10 cellular contexts compared by ENCODE assay signal in genomic region chr3:62529230-62529629, GRCh38.
DNase-seq lines count a peak whose midpoint lies in the region; ATAC-seq, FAIRE-seq and TF ChIP-seq lines count a peak whose summit lies in the region.
"Had no signal": no experiment of that assay in that cellular context is flagged by ENCODE, and none has a peak within 500 bp of the region (broad histone marks: within the 10 kb centered on the region; RNA-seq: fewer than 3 reads in every experiment).

No MANE protein-coding gene starts in this region.

- no peak overlapping the region for H3K27ac ChIP-seq in mammary epithelial cell (ENCODE audit: insufficient read depth, low read depth, low read length)

- ATAC-seq in GM21737 (IDR thresholded peaks at IDR 0.05; ENCODE audit: unreplicated experiment) (no peak), HG03469 (IDR thresholded peaks at IDR 0.05; ENCODE audit: unreplicated experiment) (no peak)

- H2AFZ ChIP-seq in mammary epithelial cell (ENCODE audit: low read depth, low read length): no peak overlapping the region

- no peaks in the 10 kb centered on the region for H3K9me3 ChIP-seq in mammary epithelial cell (replicated peaks; ENCODE audit: insufficient read depth, low read length)

- H3K79me2 ChIP-seq in mammary epithelial cell (ENCODE audit: insufficient read depth, low read length): no peaks in the 10 kb centered on the region

- no peaks in the 10 kb centered on the region for H3K9me3 Mint-ChIP-seq in CD14-positive monocyte

- dilution Hi-C loops in mammary epithelial cell (cut with HindIII; ENCODE audit: low sequenced_read_pairs): no loop called here

- H3K4me2 ChIP-seq in mammary epithelial cell (ENCODE audit: insufficient read depth, low read depth, low read length): no peak overlapping the region

- no peak overlapping the region for H3K4me3 Mint-ChIP-seq in CD14-positive monocyte

- H3K9ac ChIP-seq in mammary epithelial cell (ENCODE audit: insufficient read depth, low read length): no peak overlapping the region

- H3K4me1 Mint-ChIP-seq in CD14-positive monocyte: no peaks in the 10 kb centered on the region

- intact Hi-C loops in mammary epithelial cell (cut with micrococcal nuclease): no loop called here
- intact Hi-C loops in CD14-positive monocyte (cut with micrococcal nuclease): no loop called here

- in situ Hi-C loops in mammary epithelial cell (cut with MboI; ENCODE audit: low sequenced_read_pairs in 2 of 2): no loop called here

- TF ChIP-seq CTCF in mammary epithelial cell (conservative IDR thresholded peaks at IDR 0.05 in 1 of 2, IDR thresholded peaks at IDR 0.05 in 1 of 2; ENCODE audit: extremely low read depth in 1 of 2, insufficient read depth in 1 of 2, low read depth in 1 of 2, low read length in 2 of 2) (no peak), CD14-positive monocyte (IDR thresholded peaks at IDR 0.05) (no peak)

- CTCF ChIA-PET in mammary epithelial cell (lab: Charles Lee; ENCODE audit: low non-redundant PET): no interaction called here

- no peaks in the 10 kb centered on the region for H4K20me1 ChIP-seq in mammary epithelial cell (ENCODE audit: insufficient read depth, low read length)

- H3K27me3 Mint-ChIP-seq in CD14-positive monocyte (ENCODE audit: low read depth in 3 of 3): peaks cover 0 to 1% (median 0%) of the 10 kb centered on the region in 3 donors

- no peaks in the 10 kb centered on the region for H3K36me3 Mint-ChIP-seq in CD14-positive monocyte

- no peaks in the 10 kb centered on the region for H3K4me1 ChIP-seq in mammary epithelial cell (ENCODE audit: insufficient read depth, low read length)

- FAIRE-seq in frontal cortex (lab: Jason Lieb, UNC): no peak

- 25% methylated on average over 4 of the region's 4 CpGs for WGBS in mammary epithelial cell (ENCODE audit: low coverage, missing lambda C conversion rate)

- no peak overlapping the region for H3K27ac Mint-ChIP-seq in CD14-positive monocyte

- BruUV-seq in mammary epithelial cell (replicated peaks; lab: Mats Ljungman, UMichigan): no TSS peak

- DNase-seq in ELF-1 (ENCODE audit: low read depth, low spot score): peak; percentile 55
- DNase-seq in NAMALWA (ENCODE audit: low spot score): peak; percentile 0
- DNase-seq in mammary epithelial cell: peak; percentile 33
- peak; percentile 57 for DNase-seq in medulla oblongata (ENCODE audit: extremely low spot score)
- DNase-seq in frontal cortex (ENCODE audit: low spot score in 2 of 2): no peak
- no peak for DNase-seq in CD14-positive monocyte (ENCODE audit: low spot score)
- DNase-seq: NCI-H226; stimulated activated naive CD4-positive, alpha-beta T cell treated with Interleukin-2 at 50 U/mL for 16 hours had no signal

- no peak overlapping the region for H3K4me3 ChIP-seq in mammary epithelial cell (replicated peaks in 1 of 3; ENCODE audit: insufficient read depth in 1 of 3, low read depth in 2 of 3, low read length in 3 of 3)

- peaks cover 2% of the 10 kb centered on the region for H3K27me3 ChIP-seq in mammary epithelial cell (ENCODE audit: insufficient read depth, low read length)

- H3K36me3 ChIP-seq in mammary epithelial cell (ENCODE audit: insufficient read depth, low read length): no peaks in the 10 kb centered on the region

Comparison
In these comparisons a context has a peak if more than half of its experiments do, and no peak if none do; other contexts are left out.
1. DNase-seq: peak in ELF-1 (single experiment), NAMALWA (single experiment), mammary epithelial cell (single experiment) and medulla oblongata (single experiment); none in frontal cortex (0 of 2) and CD14-positive monocyte (single experiment).